In genomic region chr11:60753309-60753708, GRCh38 we compare ENCODE assay signal across 3 cellular contexts.
TF ChIP-seq lines count a peak whose summit lies in the region.

No MANE protein-coding gene starts in this region.

TF ChIP-seq in A549, 52 proteins besides CTCF, POLR2A, EP300 and RAD21:
- TF ChIP-seq USF2 (IDR thresholded peaks at IDR 0.05) (peak; percentile 73), MAFK (IDR thresholded peaks at IDR 0.05; ENCODE audit: partially characterized antibody) (no peak)
TF ChIP-seq in A549: peak in this region for 1.

TF ChIP-seq in Ishikawa, 13 proteins besides CTCF, POLR2A, EP300 and RAD21:
- TF ChIP-seq USF1 (IDR thresholded peaks at IDR 0.05) (peak; percentile 70), EGR1 (IDR thresholded peaks at IDR 0.05) (no peak)

TF ChIP-seq in GM12878, 131 proteins besides CTCF, POLR2A, EP300 and RAD21:
- TF ChIP-seq POLR2AphosphoS5 (IDR thresholded peaks at IDR 0.05; ENCODE audit: low read length) (no peak), BHLHE40 (IDR thresholded peaks at IDR 0.05; ENCODE audit: borderline replicate concordance in 1 of 2, low read depth in 2 of 2, low read length in 1 of 2) (peak in 1 of 2 experiments; percentile 59; a peak in 2 of 4 replicates), RAD51 (IDR thresholded peaks at IDR 0.05) (peak; percentile 54; the same call in 1 of the 2 replicates), EED (IDR thresholded peaks at IDR 0.05; ENCODE audit: low read depth) (no peak), USF1 (IDR thresholded peaks at IDR 0.05; ENCODE audit: borderline replicate concordance, extremely low read length, insufficient read depth, low read depth, low read length) (peak; percentile 34)
